ENCODE assay signal across 1 cellular context in genomic region chr12:56127485-56127887, GRCh38.
A peak's percentile ranks its signal among the peaks of the same experiment; 100 is the strongest.
TF ChIP-seq lines count a peak whose summit lies in the region.

No MANE protein-coding gene starts in this region.

TF ChIP-seq in GM12878, 131 proteins besides CTCF, POLR2A, EP300 and RAD21:
- TF ChIP-seq RAD51 (IDR thresholded peaks at IDR 0.05) (no peak), IKZF2 (IDR thresholded peaks at IDR 0.05) (0 out of 4 replicates have a peak, but pooled peaks of 1 of the 2 experiments have one; percentile 15)
